In the genomic region with DNA sequence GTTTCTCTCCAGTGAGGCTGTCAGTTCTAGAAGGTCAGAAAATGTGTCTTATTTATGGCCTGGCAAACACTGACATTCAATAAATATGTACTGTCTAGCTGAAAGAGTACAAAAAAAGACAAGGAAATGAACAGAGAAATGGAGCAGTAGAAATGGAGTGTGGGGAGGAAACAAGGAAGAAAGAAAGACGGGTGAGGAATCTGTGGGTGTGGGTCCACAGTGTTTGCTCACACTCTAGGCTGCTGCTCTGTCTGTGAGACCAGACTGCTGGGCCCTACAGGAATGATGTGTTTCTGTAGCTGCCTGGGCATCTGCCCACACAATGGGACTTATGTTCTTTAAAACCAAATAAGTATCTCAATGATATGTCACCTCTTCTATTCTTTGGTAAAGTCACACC, we compare ENCODE assay signal across 20 cellular contexts.
A peak's percentile ranks its signal among the peaks of the same experiment; 100 is the strongest.
DNase-seq lines count a peak whose midpoint lies in the region; ATAC-seq and TF ChIP-seq lines count a peak whose summit lies in the region.
"Had no signal": no experiment of that assay in that cellular context is flagged by ENCODE, and none has a peak within 500 bp of the region (broad histone marks: within the 10 kb centered on the region; RNA-seq: fewer than 3 reads in every experiment).

No MANE protein-coding gene starts in this region.

- H3K27ac Mint-ChIP-seq in type B pancreatic cell = peak overlapping the region; percentile 9
- H3K27ac Mint-ChIP-seq: CD4-positive, CD25-positive, alpha-beta regulatory T cell had no signal

- no peak for TF ChIP-seq CTCF in type B pancreatic cell (conservative IDR thresholded peaks at IDR 0.05)

- no peak overlapping the region for H2AK5ac ChIP-seq in trophoblast cell (ENCODE audit: low read length)

- H3K36me3 Mint-ChIP-seq in type B pancreatic cell = no peaks in the 10 kb centered on the region
- H3K36me3 Mint-ChIP-seq: CD4-positive, CD25-positive, alpha-beta regulatory T cell had no signal

- H2BK120ac ChIP-seq in trophoblast cell (ENCODE audit: insufficient read depth, low read length, poor library complexity) = no peak overlapping the region

- H3K4me3 Mint-ChIP-seq in type B pancreatic cell = no peak overlapping the region
- H3K4me3 Mint-ChIP-seq: CD4-positive, CD25-positive, alpha-beta regulatory T cell had no signal

- H2BK12ac ChIP-seq in trophoblast cell (ENCODE audit: low read length) = no peak overlapping the region

- H3K4me1 ChIP-seq in trophoblast cell (ENCODE audit: control insufficient read depth in 1 of 2, insufficient read depth in 2 of 2, low read length in 2 of 2) = no peaks in the 10 kb centered on the region

- H4K12ac ChIP-seq in trophoblast cell (ENCODE audit: low read depth, low read length) = no peak overlapping the region

- WGBS in trophoblast cell (ENCODE audit: extremely low coverage, insufficient coverage, insufficient read length) = no CpG with 5 or more reads among the region's 1 CpG

- H3K79me1 ChIP-seq in trophoblast cell (ENCODE audit: low read length) = no peaks in the 10 kb centered on the region

- peak; percentile 79 for ATAC-seq in left colon
- ATAC-seq in HG03460 (IDR thresholded peaks at IDR 0.05; ENCODE audit: unreplicated experiment) = no peak

- H3K14ac ChIP-seq in trophoblast cell (ENCODE audit: low read length) = no peak overlapping the region

- H3K36me3 ChIP-seq in trophoblast cell (ENCODE audit: control insufficient read depth in 1 of 2, insufficient read depth in 2 of 2, low read length in 2 of 2) = no peaks in the 10 kb centered on the region

- no peak overlapping the region for H3K27ac ChIP-seq in trophoblast cell (ENCODE audit: low read depth, low read length)
- H3K27ac ChIP-seq: RWPE1, SK-N-MC had no signal

- no peak overlapping the region for H2AFZ ChIP-seq in trophoblast cell (ENCODE audit: insufficient read depth, low read length, poor library complexity)

- H3K79me2 ChIP-seq in trophoblast cell (ENCODE audit: control insufficient read depth, insufficient read depth, low read length, poor library complexity) = no peaks in the 10 kb centered on the region

- no peaks in the 10 kb centered on the region for H3K27me3 ChIP-seq in trophoblast cell (ENCODE audit: insufficient read depth, low read length)

- no peak overlapping the region for H3K9ac ChIP-seq in trophoblast cell (ENCODE audit: low read length)

- H2BK5ac ChIP-seq in trophoblast cell (ENCODE audit: low read depth, low read length, poor library complexity) = no peak overlapping the region

- intact Hi-C loops in left colon (cut with DNase I, micrococcal nuclease) = loop anchor here in 1 of 2 donors (10.0 kb wide), 1 partner anchor 372 kb away; no protein-coding TSS in a partner anchor

- H4K8ac ChIP-seq in trophoblast cell (ENCODE audit: low read depth, low read length) = no peak overlapping the region

- H3K9me3 ChIP-seq in trophoblast cell (ENCODE audit: insufficient read depth, low read depth, low read length) = no peaks in the 10 kb centered on the region

- no peak overlapping the region for H4K91ac ChIP-seq in trophoblast cell (ENCODE audit: low read depth, low read length)

- DNase-seq in DMS153 treated with DMSO at 0.1 percent for 48 hours (lab: John Stamatoyannopoulos, UW; ENCODE audit: unreplicated experiment) (peak; percentile 41), NCI-H69 (lab: John Stamatoyannopoulos, UW) (peak; percentile 27), left colon (no peak), type B pancreatic cell (ENCODE audit: extremely low spot score, unreplicated experiment) (no peak), germinal center (ENCODE audit: low spot score) (no peak), trophoblast cell (no peak)
- DNase-seq: CD4-positive, CD25-positive, alpha-beta regulatory T cell; COR-L47; DMS 273 treated with DMSO at 0.1 percent for 48 hours; GDM1; NCI-H1417; NCI-H1694 treated with DMSO at 0.1 percent for 48 hours; NCI-H2081 treated with DMSO at 0.1 percent for 48 hours; NCI-H2171 treated with DMSO at 0.1 percent for 48 hours; NCI-H446; NCI-H526 treated with DMSO at 0.1 percent for 48 hours; SHP77 treated with DMSO at 0.1 percent for 48 hours had no signal

- H3K4me2 ChIP-seq in trophoblast cell (ENCODE audit: low read length) = no peak overlapping the region

- no peaks in the 10 kb centered on the region for H3K27me3 Mint-ChIP-seq in type B pancreatic cell

- no peak overlapping the region for H3K4ac ChIP-seq in trophoblast cell (ENCODE audit: low read depth, low read length)

- H3K4me3 ChIP-seq in trophoblast cell (ENCODE audit: low read depth, low read length) = no peak overlapping the region
- H3K4me3 ChIP-seq: SK-N-MC had no signal

- H3K4me1 Mint-ChIP-seq in type B pancreatic cell (ENCODE audit: unreplicated experiment) = no peaks in the 10 kb centered on the region
- H3K4me1 Mint-ChIP-seq: CD4-positive, CD25-positive, alpha-beta regulatory T cell had no signal

- no peak overlapping the region for H3K18ac ChIP-seq in trophoblast cell (ENCODE audit: low read length)

- no peaks in the 10 kb centered on the region for H3K9me3 Mint-ChIP-seq in type B pancreatic cell
- H3K9me3 Mint-ChIP-seq: CD4-positive, CD25-positive, alpha-beta regulatory T cell had no signal

- H3K23ac ChIP-seq in trophoblast cell (ENCODE audit: low read length) = no peak overlapping the region

Comparison
In these comparisons a context has a peak if more than half of its experiments do, and no peak if none do; other contexts are left out.
1. DNase-seq: peak in DMS153 treated with DMSO at 0.1 percent for 48 hours (single experiment) and NCI-H69 (single experiment); none in left colon (0 of 2), type B pancreatic cell (single experiment), germinal center (single experiment) and trophoblast cell (0 of 2).